ENCODE assay signal across 8 cellular contexts in the genomic region with DNA sequence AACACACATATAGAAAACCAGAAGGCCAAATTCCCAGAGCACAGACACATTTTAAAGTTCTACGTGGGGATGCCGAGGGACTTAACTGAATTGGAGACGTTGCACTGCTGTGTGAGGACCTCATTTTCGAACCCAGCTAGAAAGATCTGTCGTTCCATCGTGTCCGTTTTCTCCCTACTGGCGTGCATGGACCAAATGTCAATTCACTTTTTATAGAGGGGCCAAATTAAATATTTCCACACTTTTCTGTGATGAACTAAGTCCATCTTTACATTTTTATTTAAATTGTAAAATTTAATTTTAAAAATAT. TPM values are rescaled to one million over a fixed set of nuclear protein-coding genes. Genes with fewer than 3 reads are reported as not detected.
DNase-seq lines count a peak whose midpoint lies in the region; ATAC-seq, FAIRE-seq and TF ChIP-seq lines count a peak whose summit lies in the region.

No MANE protein-coding gene starts in this region.

- H2BK120ac ChIP-seq in mesendoderm (ENCODE audit: low read depth, low read length): no peak overlapping the region

- no peak for TF ChIP-seq RAD21 in GM12878 (IDR thresholded peaks at IDR 0.05; ENCODE audit: insufficient read depth, low read depth, low read length)

- H3K27me3 ChIP-seq in BLaER1: peaks cover 33% of the 10 kb centered on the region
- H3K27me3 ChIP-seq in HL-60 (ENCODE audit: insufficient read depth, poor library complexity, severe bottlenecking): no peaks in the 10 kb centered on the region
- H3K27me3 ChIP-seq in GM12878 (replicated peaks in 1 of 2; ENCODE audit: control insufficient read depth in 2 of 2, insufficient read depth in 2 of 2, low read length in 1 of 2): no peaks in the 10 kb centered on the region
- peaks cover 30% of the 10 kb centered on the region for H3K27me3 ChIP-seq in mesendoderm (ENCODE audit: insufficient read depth, low read length, poor library complexity)

- RAD21 ChIA-PET in GM12878 (lab: Charles Lee; ENCODE audit: unreplicated experiment): interaction anchor here (0.8 to 1.5 kb wide), 10 partner anchors 11 to 338 kb away, joined by 3 to 6 read pairs (median 3); no protein-coding TSS in a partner anchor

- CTCF ChIA-PET in GM12878 (lab: Yijun Ruan, JAX): interaction anchor here (0.8 to 1.1 kb wide), 3 partner anchors 37 to 214 kb away, joined by 3 to 5 read pairs (median 4); no protein-coding TSS in a partner anchor

- DNase-seq in HL-60 (ENCODE audit: low read depth in 1 of 2, low spot score in 1 of 2) (no peak), GM12878 (ENCODE audit: low read depth, low spot score) (no peak), mesendoderm (peak; percentile 32), midbrain (lab: John Stamatoyannopoulos, UW) (no peak)

- H2BK5ac ChIP-seq in mesendoderm (ENCODE audit: low read length): no peak overlapping the region

- WGBS in GM12878 (ENCODE audit: insufficient coverage, insufficient replicate concordance, low lambda C conversion rate, missing lambda C conversion rate): 0% methylated on average over 8 of the region's 8 CpGs
- no CpG with 5 or more reads among the region's 8 CpGs for WGBS in mesendoderm (ENCODE audit: extremely low coverage, insufficient coverage, low lambda C conversion rate)

- BruUV-seq in GM12878 (replicated peaks; lab: Mats Ljungman, UMichigan): no TSS peak

- no peak for TF ChIP-seq POLR2A in GM12878 (IDR thresholded peaks at IDR 0.05; ENCODE audit: low read depth, low read length)

- no peak overlapping the region for H2BK15ac ChIP-seq in mesendoderm (replicated peaks; ENCODE audit: low read depth)

- H3K23ac ChIP-seq in mesendoderm (ENCODE audit: low read length): no peak overlapping the region

- peak overlapping the region; percentile 91 for H2AFZ ChIP-seq in GM12878 (ENCODE audit: control insufficient read depth, low read depth, low read length)

- peak; percentile 49 for FAIRE-seq in GM12878 (lab: Jason Lieb, UNC)

- peak overlapping the region; percentile 98 for H3K4me3 ChIP-seq in BLaER1
- peak overlapping the region; percentile 90 for H3K4me3 ChIP-seq in HL-60 (replicated peaks; ENCODE audit: insufficient read depth, low read length)
- H3K4me3 ChIP-seq in GM12878: peak overlapping the region; percentile 96
- H3K4me3 ChIP-seq in mesendoderm (ENCODE audit: low read length): peak overlapping the region; percentile 51

- H3K9me3 ChIP-seq in BLaER1 (no peaks in the 10 kb centered on the region), GM12878 (replicated peaks; ENCODE audit: control insufficient read depth, insufficient read depth, low read length) (no peaks in the 10 kb centered on the region)

- H3K4me1 ChIP-seq in BLaER1 (peaks cover 53% of the 10 kb centered on the region), GM12878 (ENCODE audit: control insufficient read depth, insufficient read depth, low read length) (peaks cover 6% of the 10 kb centered on the region; the same call in 1 of the 2 replicates), mesendoderm (ENCODE audit: control insufficient read depth, low read depth, low read length) (peaks cover 3% of the 10 kb centered on the region)

- H4K8ac ChIP-seq in mesendoderm (ENCODE audit: low read depth, low read length): no peak overlapping the region

- no peak; the same call in 2 of the 3 replicates for ATAC-seq in GM12878
- no peak for ATAC-seq in GM19467 (IDR thresholded peaks at IDR 0.05; ENCODE audit: unreplicated experiment)
- no peak for ATAC-seq in HG03159 (IDR thresholded peaks at IDR 0.05; ENCODE audit: unreplicated experiment)
- ATAC-seq in HG03280 (IDR thresholded peaks at IDR 0.05; ENCODE audit: unreplicated experiment): no peak

- no peak for TF ChIP-seq EP300 in GM12878 (IDR thresholded peaks at IDR 0.05; ENCODE audit: borderline replicate concordance in 1 of 2, control insufficient read depth in 1 of 2, low read depth in 2 of 2, low read length in 2 of 2)

- H3K36me3 ChIP-seq in BLaER1 (peaks cover 3% of the 10 kb centered on the region; the same call in 1 of the 2 replicates), GM12878 (ENCODE audit: control insufficient read depth in 2 of 2, insufficient read depth in 2 of 2, low read length in 1 of 2) (no peaks in the 10 kb centered on the region), mesendoderm (ENCODE audit: control insufficient read depth, insufficient read depth, low read length) (no peaks in the 10 kb centered on the region)

- H3K4me2 ChIP-seq in BLaER1: peak overlapping the region; percentile 75
- H3K4me2 ChIP-seq in GM12878 (ENCODE audit: control insufficient read depth, insufficient read depth): peak overlapping the region; percentile 46
- H3K4me2 ChIP-seq in mesendoderm (ENCODE audit: low read length): peak overlapping the region; percentile 79

- H3K79me2 ChIP-seq in GM12878 (ENCODE audit: control insufficient read depth, insufficient read depth, low read length) (peaks cover 64% of the 10 kb centered on the region), mesendoderm (ENCODE audit: control insufficient read depth, insufficient read depth, low read length) (no peaks in the 10 kb centered on the region)

- H3K18ac ChIP-seq in mesendoderm (ENCODE audit: low read length): peak overlapping the region; percentile 82

- intact Hi-C loops in GM12878 (cut with micrococcal nuclease; ENCODE audit: unreplicated experiment): loop anchor here (5.0 to 10.0 kb wide), 10 partner anchors 38 to 1275 kb away; a partner anchor contains a TSS

- H3K56ac ChIP-seq in mesendoderm (ENCODE audit: low read length): peak overlapping the region; percentile 91

- SMC1A ChIA-PET in GM12878 (lab: Charles Lee; ENCODE audit: uncharacterized antibody, unreplicated experiment): interaction anchor here (0.6 to 0.9 kb wide), 3 partner anchors 34 to 162 kb away, joined by 3 to 5 read pairs (median 3); no protein-coding TSS in a partner anchor

- POLR2A ChIA-PET in GM12878 (lab: Charles Lee): interaction anchor here (0.5 to 1.6 kb wide), 5 partner anchors 37 to 1616 kb away, joined by 3 to 9 read pairs (median 7); no protein-coding TSS in a partner anchor

- H3K4ac ChIP-seq in mesendoderm (ENCODE audit: low read depth, low read length): no peak overlapping the region

- in situ Hi-C loops in GM12878 (cut with MboI): loop anchor here (25.0 kb wide), 1 partner anchor 1902 kb away; no protein-coding TSS in a partner anchor

- peak overlapping the region; percentile 90 for H3K9ac ChIP-seq in BLaER1
- H3K9ac ChIP-seq in GM12878 (ENCODE audit: control insufficient read depth, insufficient read depth, low read length): peak overlapping the region; percentile 70
- peak overlapping the region; percentile 72 for H3K9ac ChIP-seq in mesendoderm (ENCODE audit: low read length)

- peaks cover 64% of the 10 kb centered on the region for H4K20me1 ChIP-seq in BLaER1
- no peaks in the 10 kb centered on the region for H4K20me1 ChIP-seq in GM12878 (ENCODE audit: control insufficient read depth, insufficient read depth)

- TF ChIP-seq CTCF in HL-60 (IDR thresholded peaks at IDR 0.05; ENCODE audit: insufficient read depth, low read length): no peak
- TF ChIP-seq CTCF in GM12878 (IDR thresholded peaks at IDR 0.05 in 2 of 3, conservative IDR thresholded peaks at IDR 0.05 in 1 of 3; ENCODE audit: control insufficient read depth in 2 of 3, extremely low read depth in 1 of 3, insufficient read depth in 1 of 3, low read depth in 3 of 3, low read length in 3 of 3): no peak

- no peaks in the 10 kb centered on the region for H3K79me1 ChIP-seq in mesendoderm (ENCODE audit: low read length)

- H2AK5ac ChIP-seq in mesendoderm (ENCODE audit: low read length): no peak overlapping the region

- no peak overlapping the region for H4K5ac ChIP-seq in mesendoderm (ENCODE audit: low read length)

- peak overlapping the region; percentile 93 for H3K27ac ChIP-seq in BLaER1
- peak overlapping the region; percentile 94 for H3K27ac ChIP-seq in HL-60 (replicated peaks)
- peak overlapping the region; percentile 86 for H3K27ac ChIP-seq in GM12878 (ENCODE audit: control insufficient read depth, insufficient read depth)
- no peak overlapping the region for H3K27ac ChIP-seq in mesendoderm (ENCODE audit: low read depth, low read length)

RNA-seq across cellular contexts. Expression of a gene that starts 0.7 kb away (rescaled TPM):
- total RNA-seq in GM12878 (2013; cell fraction: nucleolus; rRNA removed): 7.5 TPM in 2 replicates
- total RNA-seq in GM12878 (2014; rRNA removed) (8.3 and 8.7 TPM in 2 replicates), GM12878 (2014; rRNA removed; fragmentation: Illumina TruSeq; extraction: Trizol) (5.8 and 6.2 TPM in 2 replicates), GM12878 (2021) (14.0 and 15.2 TPM in 2 replicates)
- polyA plus RNA-seq in GM12878 (2011; ENCODE audit: low read depth): 2.4 TPM
- polyA plus RNA-seq in GM12878 (2011; rRNA removed) (2.8 and 4.0 TPM in 2 replicates), GM12878 (2014; fragmentation: Illumina TruSeq; extraction: Trizol) (5.3 and 7.1 TPM in 2 replicates), GM12878 (2014; fragmentation: Nextera tagmentation; extraction: Ambion mirVana) (1 to 10 TPM; 2.2 to 2.9 TPM), GM12878 (2014; rRNA removed) (6.7 and 7.9 TPM in 2 replicates), GM12878 (2016; fragmentation: Nextera tagmentation; extraction: Ambion mirVana) (1 to 10 TPM; 2.4 to 2.8 TPM)
- 4.4 and 4.8 TPM in 2 replicates for polyA plus RNA-seq in GM12878 (2011; cell fraction: cytosol; rRNA removed)
- polyA plus RNA-seq in GM12878 (2011; cell fraction: nucleus; rRNA removed): 5.2 and 7.7 TPM in 2 replicates
- 4.3 and 5.1 TPM in 2 replicates for polyA plus RNA-seq in GM12878 (2012)
- 4.9 and 6.4 TPM in 2 replicates for polyA minus RNA-seq in GM12878 (2011; rRNA and poly(A)+ RNA removed)
- 5.1 and 5.2 TPM in 2 replicates for polyA minus RNA-seq in GM12878 (2011; cell fraction: cytosol; rRNA and poly(A)+ RNA removed)
- polyA minus RNA-seq in GM12878 (2011; cell fraction: nucleus; rRNA and poly(A)+ RNA removed): 4.1 and 7.7 TPM in 2 replicates
- 0.32 TPM for polyA plus RNA-seq in mesendoderm (2013, experiment 1 of 2)
- polyA plus RNA-seq in mesendoderm (2013, experiment 2 of 2): 0.21 TPM

RNA-seq across cellular contexts. Expression of a gene that starts 1.0 kb away (rescaled TPM):
- total RNA-seq in GM12878 (2013; cell fraction: nucleolus; rRNA removed): 18.9 and 21.4 TPM in 2 replicates
- total RNA-seq in GM12878 (2014; rRNA removed) (8.7 and 15.1 TPM in 2 replicates), GM12878 (2014; rRNA removed; fragmentation: Illumina TruSeq; extraction: Trizol) (12.2 and 13.2 TPM in 2 replicates), GM12878 (2021) (44.9 and 45.1 TPM in 2 replicates)
- 7.0 TPM for polyA plus RNA-seq in GM12878 (2011; ENCODE audit: low read depth)
- polyA plus RNA-seq in GM12878 (2011; rRNA removed) (63.9 and 69.8 TPM in 2 replicates), GM12878 (2014; fragmentation: Illumina TruSeq; extraction: Trizol) (29.5 and 30.4 TPM in 2 replicates), GM12878 (2014; fragmentation: Nextera tagmentation; extraction: Ambion mirVana) (1 to 10 TPM; 6.2 to 8.8 TPM), GM12878 (2014; rRNA removed) (29.2 and 34.8 TPM in 2 replicates), GM12878 (2016; fragmentation: Nextera tagmentation; extraction: Ambion mirVana) (10 to 100 TPM; 21.8 to 22.0 TPM)
- 52.5 and 53.4 TPM in 2 replicates for polyA plus RNA-seq in GM12878 (2011; cell fraction: cytosol; rRNA removed)
- polyA plus RNA-seq in GM12878 (2011; cell fraction: nucleus; rRNA removed): 87.8 and 88.3 TPM in 2 replicates
- 16.7 and 18.1 TPM in 2 replicates for polyA plus RNA-seq in GM12878 (2012)
- 57.6 and 90.8 TPM in 2 replicates for polyA minus RNA-seq in GM12878 (2011; rRNA and poly(A)+ RNA removed)
- 15.9 and 22.5 TPM in 2 replicates for polyA minus RNA-seq in GM12878 (2011; cell fraction: cytosol; rRNA and poly(A)+ RNA removed)
- 34.7 and 50.0 TPM in 2 replicates for polyA minus RNA-seq in GM12878 (2011; cell fraction: nucleus; rRNA and poly(A)+ RNA removed)
- polyA plus RNA-seq in mesendoderm (2013, experiment 1 of 2): 1.3 TPM
- polyA plus RNA-seq in mesendoderm (2013, experiment 2 of 2): 1.3 TPM
